ENCODE assay signal across 1 cellular context in genomic region chr1:41379741-41380130, GRCh38.
TF ChIP-seq lines count a peak whose summit lies in the region.

No MANE protein-coding gene starts in this region.

TF ChIP-seq in HEK293, 187 proteins besides CTCF, POLR2A, EP300 and RAD21 (continued from another document):
- TF ChIP-seq ZNF600 (tag by site-specific recombination; IDR thresholded peaks at IDR 0.05) (peak; percentile 29; the same call in 1 of the 2 replicates), SP2 (tag by site-specific recombination; IDR thresholded peaks at IDR 0.05) (0 out of 2 replicates have a peak, but pooled peaks have one; percentile 12), ZFP41 (tag by site-specific recombination; IDR thresholded peaks at IDR 0.05; ENCODE audit: borderline replicate concordance) (no peak), ZFP69B (tag by site-specific recombination; IDR thresholded peaks at IDR 0.05) (peak; percentile 83), ZNF629 (tag by site-specific recombination; IDR thresholded peaks at IDR 0.05) (no peak), ZNF626 (tag by site-specific recombination; IDR thresholded peaks at IDR 0.05) (no peak)
- TF ChIP-seq, protein P1, sequence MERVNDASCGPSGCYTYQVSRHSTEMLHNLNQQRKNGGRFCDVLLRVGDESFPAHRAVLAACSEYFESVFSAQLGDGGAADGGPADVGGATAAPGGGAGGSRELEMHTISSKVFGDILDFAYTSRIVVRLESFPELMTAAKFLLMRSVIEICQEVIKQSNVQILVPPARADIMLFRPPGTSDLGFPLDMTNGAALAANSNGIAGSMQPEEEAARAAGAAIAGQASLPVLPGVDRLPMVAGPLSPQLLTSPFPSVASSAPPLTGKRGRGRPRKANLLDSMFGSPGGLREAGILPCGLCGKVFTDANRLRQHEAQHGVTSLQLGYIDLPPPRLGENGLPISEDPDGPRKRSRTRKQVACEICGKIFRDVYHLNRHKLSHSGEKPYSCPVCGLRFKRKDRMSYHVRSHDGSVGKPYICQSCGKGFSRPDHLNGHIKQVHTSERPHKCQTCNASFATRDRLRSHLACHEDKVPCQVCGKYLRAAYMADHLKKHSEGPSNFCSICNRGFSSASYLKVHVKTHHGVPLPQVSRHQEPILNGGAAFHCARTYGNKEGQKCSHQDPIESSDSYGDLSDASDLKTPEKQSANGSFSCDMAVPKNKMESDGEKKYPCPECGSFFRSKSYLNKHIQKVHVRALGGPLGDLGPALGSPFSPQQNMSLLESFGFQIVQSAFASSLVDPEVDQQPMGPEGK (tag by site-specific recombination; IDR thresholded peaks at IDR 0.05): peak; percentile 31; the same call in 1 of the 2 replicates
